8 cellular contexts compared by ENCODE assay signal in the genomic region with DNA sequence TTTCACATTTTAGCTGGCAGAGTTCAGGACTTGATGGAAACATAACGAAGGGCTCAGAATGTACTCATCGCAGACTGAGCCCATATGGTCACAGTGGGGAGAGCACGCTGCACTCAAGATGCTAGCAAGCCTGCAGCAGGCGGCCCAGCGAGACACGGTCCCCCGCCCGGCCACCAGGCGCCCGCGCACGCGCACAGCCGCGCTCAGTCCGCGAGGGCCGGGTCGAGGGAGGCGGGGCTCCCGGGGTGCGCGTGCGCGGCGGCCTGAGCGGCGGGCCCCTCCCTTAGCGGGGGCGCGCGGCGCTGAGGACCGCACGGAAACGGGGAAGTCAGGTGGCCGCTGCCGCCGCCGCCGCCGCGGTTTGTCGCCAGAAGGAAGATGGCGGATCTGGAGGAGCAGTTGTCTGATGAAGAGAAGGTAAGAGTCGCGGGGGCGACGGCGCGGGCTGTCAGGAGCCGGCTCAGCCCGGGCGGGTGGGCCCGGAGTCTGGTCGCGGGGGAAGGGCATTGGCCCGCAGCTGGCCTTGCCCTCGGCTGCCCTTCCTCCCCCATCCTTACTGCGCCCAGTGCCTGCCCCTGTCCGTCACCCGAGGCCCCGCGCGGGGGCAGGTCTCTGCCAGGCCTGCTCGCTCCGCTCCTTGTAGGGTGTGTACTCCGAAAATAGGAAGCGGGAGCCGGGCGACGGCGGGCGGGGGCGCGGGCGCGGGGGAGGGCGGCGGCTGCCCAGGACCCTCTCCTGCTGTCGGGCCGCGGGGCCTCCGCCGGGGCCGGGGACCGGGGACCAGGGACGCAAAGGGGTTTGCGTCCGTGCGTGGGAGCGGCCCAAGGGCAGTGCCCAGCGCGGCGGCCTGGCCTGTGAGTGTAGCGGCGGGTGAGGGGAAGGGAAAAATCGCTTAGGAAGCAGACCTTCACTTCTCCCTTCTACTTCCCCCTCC. TPM values are rescaled to one million over a fixed set of nuclear protein-coding genes. Genes with fewer than 3 reads are reported as not detected.
A peak's percentile ranks its signal among the peaks of the same experiment; 100 is the strongest.
DNase-seq lines count a peak whose midpoint lies in the region; ATAC-seq and TF ChIP-seq lines count a peak whose summit lies in the region.

TSS of gene CAPZA2 (plus strand) at position 354 of the 934 bp plus-strand sequence. CDS start at position 379, 25 bp downstream.

- H3K27me3 Mint-ChIP-seq in T-cell (peaks cover 1 to 6% of the 10 kb centered on the region in 2 donors), type B pancreatic cell (no peaks in the 10 kb centered on the region)

- WGBS in adipose tissue, 3 donors: 0 to 1% (median 1%) methylated on average over 58 to 98 of the region's 98 CpGs

- intact Hi-C loops in cardiac septum (cut with DNase I) (loop anchor here (10.0 kb wide), 1 partner anchor 52 kb away; no protein-coding TSS in a partner anchor), posterior cingulate gyrus (cut with DNase I) (loop anchor here (10.0 kb wide), 1 partner anchor 92 kb away; the partner anchor contains the start of gene ST7)

- peak within 1 kb of the TSS; percentile 95 to 99 (median 99) for H3K4me3 Mint-ChIP-seq in T-cell
- H3K4me3 Mint-ChIP-seq in type B pancreatic cell: peak within 1 kb of the TSS; percentile 100

- in situ Hi-C loops in GM13977 (cut with MboI; ENCODE audit: low pct_unique_long_range_greater_than_20kb, low sequenced_read_pairs, unreplicated experiment): no loop called here

- TF ChIP-seq CTCF in GM13977 (IDR thresholded peaks at IDR 0.05; ENCODE audit: extremely low read depth, insufficient read depth, missing control alignments) (no peak), type B pancreatic cell (conservative IDR thresholded peaks at IDR 0.05) (peak; percentile 71)

- CTCF ChIA-PET in T-cell (lab: Charles Lee): interaction anchor here (0.6 to 0.8 kb wide), 3 partner anchors 36 to 1828 kb away, joined by 3 read pairs; no protein-coding TSS in a partner anchor

- POLR2A ChIA-PET in T-cell (lab: Charles Lee): interaction anchor here in 1 of 2 donors (0.7 kb wide), 1 partner anchor 33 kb away, joined by 3 read pairs; no protein-coding TSS in a partner anchor

- H3K4me1 Mint-ChIP-seq in T-cell (peaks cover 45 to 54% (median 50%) of the 10 kb centered on the region in 3 donors), type B pancreatic cell (ENCODE audit: unreplicated experiment) (peaks cover 13% of the 10 kb centered on the region)

- peak within 1 kb of the TSS; percentile 91 to 94 for H3K27ac Mint-ChIP-seq in T-cell
- H3K27ac Mint-ChIP-seq in type B pancreatic cell: peak within 1 kb of the TSS; percentile 97

- H3K27ac ChIP-seq in adipose tissue (ENCODE audit: low read depth, low read length): peak within 1 kb of the TSS; percentile 95

- H3K36me3 Mint-ChIP-seq in T-cell: no peaks in the 10 kb centered on the region
- no peaks in the 10 kb centered on the region for H3K36me3 Mint-ChIP-seq in type B pancreatic cell

- peak; percentile 99 for DNase-seq in GM13977 (ENCODE audit: low spot score)
- DNase-seq in NCI-H146 (lab: John Stamatoyannopoulos, UW): peak; percentile 91
- peak; percentile 86 to 98 (median 92) for DNase-seq in T-cell
- DNase-seq in cardiac septum (ENCODE audit: low spot score): peak; percentile 97
- DNase-seq in posterior cingulate gyrus: peak; percentile 82 to 99 (median 88)
- DNase-seq in type B pancreatic cell (ENCODE audit: extremely low spot score, unreplicated experiment): peak; percentile 97

- ATAC-seq in HG02870 (IDR thresholded peaks at IDR 0.05; ENCODE audit: unreplicated experiment): peak; percentile 85
- peak; percentile 89 to 92 (median 91) for ATAC-seq in T-cell (replicated peaks in 1 of 4)

- no peaks in the 10 kb centered on the region for H3K9me3 Mint-ChIP-seq in T-cell
- peaks cover under 1% of the 10 kb centered on the region for H3K9me3 Mint-ChIP-seq in type B pancreatic cell

RNA-seq across cellular contexts. Expression of gene CAPZA2, which starts in this region (rescaled TPM):
- total RNA-seq in T-cell: 100 to 1,000 TPM in 2 of 5 donors, 10 to 100 TPM in 3; 93.3 to 111 (median 95.6) TPM
- polyA plus RNA-seq in adipose tissue: 10 to 100 TPM; 31.4 to 91.3 (median 72.1) TPM
- total RNA-seq in cardiac septum: 313 TPM
- total RNA-seq in type B pancreatic cell (ENCODE audit: low replicate concordance): 167 and 182 TPM in 2 replicates

Comparison
In these comparisons a context has a peak if more than half of its experiments do, and no peak if none do; other contexts are left out.
1. Peak in every context shown above with its lines: DNase-seq, ATAC-seq and H3K27ac ChIP-seq.